Comparison of ENCODE assay signal across 8 cellular contexts in the genomic region with DNA sequence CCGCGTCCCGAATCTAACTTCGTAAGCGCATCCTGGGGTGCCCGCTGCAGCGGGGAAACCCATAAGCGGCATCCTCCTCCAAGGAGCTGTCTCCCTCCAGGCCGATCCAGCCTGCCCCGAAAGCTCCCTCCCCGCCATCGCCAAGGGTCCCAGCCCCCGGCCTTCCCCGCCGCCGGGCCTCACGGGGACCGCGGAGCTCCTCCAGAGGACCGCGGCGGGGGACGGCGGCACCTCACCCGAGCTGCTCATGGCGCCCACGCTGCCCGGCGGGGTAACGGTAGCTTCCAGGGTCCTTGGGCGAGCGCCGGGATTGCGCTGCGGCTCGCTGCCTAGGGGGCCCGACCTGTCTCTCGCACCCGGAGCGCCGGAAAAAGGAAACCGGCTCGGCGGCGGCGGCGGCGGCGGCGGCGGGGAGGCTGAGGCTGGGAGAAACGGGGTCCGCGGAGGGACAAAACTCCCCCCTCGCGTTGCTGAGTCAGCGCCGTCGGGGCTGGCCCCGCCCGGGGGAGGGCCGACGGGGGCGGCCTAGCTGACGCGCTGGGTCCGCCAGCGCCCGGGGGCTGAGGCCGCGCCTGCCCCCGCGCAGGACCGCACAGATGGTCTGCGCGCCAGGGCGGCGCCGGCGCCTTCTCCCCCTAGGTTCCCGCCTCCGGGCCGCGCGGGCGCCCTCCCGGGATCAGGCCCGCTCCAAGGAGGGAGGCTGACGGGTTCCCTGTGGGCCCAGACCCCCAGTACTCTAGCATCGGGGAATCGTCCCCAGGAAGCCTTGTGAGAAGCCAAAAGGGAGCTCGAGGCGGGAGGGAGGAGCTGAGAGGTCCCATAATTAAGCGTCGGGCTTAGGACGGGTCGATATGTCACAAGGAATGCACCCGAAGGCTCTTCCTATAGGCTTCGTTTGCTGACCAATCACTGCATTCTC. TPM values are rescaled to one million over a fixed set of nuclear protein-coding genes. Genes with fewer than 3 reads are reported as not detected.
A peak's percentile ranks its signal among the peaks of the same experiment; 100 is the strongest.
DNase-seq lines count a peak whose midpoint lies in the region; ATAC-seq and TF ChIP-seq lines count a peak whose summit lies in the region.

A gene with protein sequence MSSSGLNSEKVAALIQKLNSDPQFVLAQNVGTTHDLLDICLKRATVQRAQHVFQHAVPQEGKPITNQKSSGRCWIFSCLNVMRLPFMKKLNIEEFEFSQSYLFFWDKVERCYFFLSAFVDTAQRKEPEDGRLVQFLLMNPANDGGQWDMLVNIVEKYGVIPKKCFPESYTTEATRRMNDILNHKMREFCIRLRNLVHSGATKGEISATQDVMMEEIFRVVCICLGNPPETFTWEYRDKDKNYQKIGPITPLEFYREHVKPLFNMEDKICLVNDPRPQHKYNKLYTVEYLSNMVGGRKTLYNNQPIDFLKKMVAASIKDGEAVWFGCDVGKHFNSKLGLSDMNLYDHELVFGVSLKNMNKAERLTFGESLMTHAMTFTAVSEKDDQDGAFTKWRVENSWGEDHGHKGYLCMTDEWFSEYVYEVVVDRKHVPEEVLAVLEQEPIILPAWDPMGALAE (minus strand): TSS at position 374 of the 919 bp plus-strand sequence. CDS start 125 bp downstream, at position 249.

- in situ Hi-C loops in transverse colon (cut with MboI; ENCODE audit: low pct_ligation_motif_present in 1 of 4, low pct_unique_long_range_greater_than_20kb in 1 of 4, low sequenced_read_pairs in 3 of 4), result no loop called here

- H3K4me1 Mint-ChIP-seq in T-cell, result peaks cover 14 to 25% (median 24%) of the 10 kb centered on the region in 3 donors

- peaks cover 28% of the 10 kb centered on the region for H3K4me1 ChIP-seq in DND-41 (ENCODE audit: insufficient read depth, low read length)
- peaks cover 14% of the 10 kb centered on the region for H3K4me1 ChIP-seq in adipocyte (ENCODE audit: control insufficient read depth, insufficient read depth, low read length)
- peaks cover 0 to 23% (median 10%) of the 10 kb centered on the region in 12 donors for H3K4me1 ChIP-seq in heart left ventricle
- peaks cover 9 to 13% (median 10%) of the 10 kb centered on the region in 4 donors for H3K4me1 ChIP-seq in transverse colon

- H3K27me3 Mint-ChIP-seq in T-cell, result no peaks in the 10 kb centered on the region

- H3K9me3 Mint-ChIP-seq in T-cell, result no peaks in the 10 kb centered on the region

- H3K4me2 ChIP-seq in DND-41 (ENCODE audit: insufficient read depth, low read length), result peak within 1 kb of the TSS; percentile 96

- no peak for TF ChIP-seq CTCF in DND-41 (IDR thresholded peaks at IDR 0.05; ENCODE audit: borderline replicate concordance, extremely low read depth, low read length, poor library complexity, severe bottlenecking)
- no peak for TF ChIP-seq CTCF in heart left ventricle (IDR thresholded peaks at IDR 0.05)
- no peak for TF ChIP-seq CTCF in transverse colon (IDR thresholded peaks at IDR 0.05)

- CTCF ChIA-PET in T-cell (lab: Charles Lee), result interaction anchor here (0.6 to 4.1 kb wide), 15 partner anchors 31 to 357 kb away, joined by 3 to 38 read pairs (median 4); no protein-coding TSS in a partner anchor

- H3K9me3 ChIP-seq in DND-41 (ENCODE audit: insufficient read depth, low read length, severe bottlenecking) (no peaks in the 10 kb centered on the region), adipocyte (ENCODE audit: control insufficient read depth, low read length) (no peaks in the 10 kb centered on the region), heart left ventricle (no peaks in the 10 kb centered on the region), transverse colon (no peaks in the 10 kb centered on the region)

- H2AFZ ChIP-seq in DND-41 (ENCODE audit: low read depth, low read length), result peak within 1 kb of the TSS; percentile 93

- POLR2A ChIA-PET in T-cell (lab: Charles Lee), result interaction anchor here in 1 of 2 donors (0.6 to 1.3 kb wide), 4 partner anchors 31 to 88 kb away, joined by 3 to 6 read pairs (median 4); no protein-coding TSS in a partner anchor

- H3K4me3 Mint-ChIP-seq in T-cell, result peak within 1 kb of the TSS in 2 of 3 donors; percentile 94 to 95

- ATAC-seq in DND-41 (ENCODE audit: insufficient read depth, low read depth), result peak; percentile 87
- ATAC-seq in GM21619 (IDR thresholded peaks at IDR 0.05; ENCODE audit: unreplicated experiment), result peak; percentile 64
- peak; percentile 87 to 89 (median 88) for ATAC-seq in T-cell (replicated peaks in 1 of 4)
- ATAC-seq in heart left ventricle, result peak; percentile 86 to 99 (median 96)

- peaks cover 4% of the 10 kb centered on the region for H3K27me3 ChIP-seq in DND-41 (ENCODE audit: insufficient read depth, low read length, poor library complexity)
- H3K27me3 ChIP-seq in adipocyte (replicated peaks; ENCODE audit: control insufficient read depth, insufficient read depth, low read length), result no peaks in the 10 kb centered on the region
- no peaks in the 10 kb centered on the region for H3K27me3 ChIP-seq in heart left ventricle
- H3K27me3 ChIP-seq in transverse colon, result no peaks in the 10 kb centered on the region

- peaks cover 11% of the 10 kb centered on the region for H3K36me3 Mint-ChIP-seq in T-cell

- no peak for TF ChIP-seq EP300 in transverse colon (IDR thresholded peaks at IDR 0.05; ENCODE audit: low read depth)

- H3K9ac ChIP-seq in DND-41 (ENCODE audit: low read depth, low read length), result peak within 1 kb of the TSS; percentile 81
- H3K9ac ChIP-seq in adipocyte (ENCODE audit: low read length), result peak within 1 kb of the TSS; percentile 87

- TF ChIP-seq POLR2A in heart left ventricle (IDR thresholded peaks at IDR 0.05) (peak in 1 of 2 donors; percentile 81), transverse colon (IDR thresholded peaks at IDR 0.05) (peak; percentile 31)

- H3K36me3 ChIP-seq in DND-41 (ENCODE audit: insufficient read depth, low read length) (peaks cover 34% of the 10 kb centered on the region), adipocyte (ENCODE audit: control insufficient read depth, insufficient read depth, low read length, severe bottlenecking) (peaks cover 13% of the 10 kb centered on the region), heart left ventricle (peaks cover 0 to 32% (median 21%) of the 10 kb centered on the region in 9 donors), transverse colon (peaks cover 0 to 15% (median 8%) of the 10 kb centered on the region in 4 donors)

- peak within 1 kb of the TSS; percentile 66 to 85 for H3K27ac Mint-ChIP-seq in T-cell

- H4K20me1 ChIP-seq in DND-41 (ENCODE audit: insufficient read depth, low read length), result peaks cover 11% of the 10 kb centered on the region; the same call in 1 of the 2 replicates

- H3K79me2 ChIP-seq in DND-41 (ENCODE audit: insufficient read depth, low read length), result peaks cover 27% of the 10 kb centered on the region

- H3K4me3 ChIP-seq in DND-41 (ENCODE audit: low read depth in 1 of 2, low read length in 2 of 2) (peak within 1 kb of the TSS; percentile 92 to 97), adipocyte (ENCODE audit: low read length) (peak within 1 kb of the TSS; percentile 87), heart left ventricle (peak within 1 kb of the TSS; percentile 72 to 99 (median 90)), transverse colon (peak within 1 kb of the TSS; percentile 87 to 99 (median 94))

- peak; percentile 87 for DNase-seq in DND-41
- DNase-seq in Kasumi-1 (lab: John Stamatoyannopoulos, UW), result peak; percentile 62 to 72
- DNase-seq in T-cell, result peak; percentile 42 to 82 (median 63)
- DNase-seq in adipocyte (ENCODE audit: low read depth), result peak; percentile 93
- DNase-seq in heart left ventricle, result peak; percentile 87 to 91 (median 89)
- DNase-seq in posterior cingulate gyrus, result peak; percentile 69 to 96 (median 76)
- peak; percentile 84 for DNase-seq in transverse colon

- WGBS in heart left ventricle, 4 donors, result 1 to 2% (median 1%) methylated on average over 10 to 99 of the region's 99 CpGs
- WGBS in transverse colon (ENCODE audit: low coverage in 1 of 2), 2 donors, result 1% methylated on average over 62 of the region's 99 CpGs; no CpG with 5 or more reads in 1 of the 2 donors

- H3K27ac ChIP-seq in DND-41 (ENCODE audit: low read length) (peak within 1 kb of the TSS; percentile 62), heart left ventricle (peak within 1 kb of the TSS in 11 of 12 donors; percentile 56 to 85 (median 79)), transverse colon (peak within 1 kb of the TSS; percentile 76 to 83 (median 82))

- intact Hi-C loops in heart left ventricle (cut with DNase I), result no loop called here
- intact Hi-C loops in posterior cingulate gyrus (cut with DNase I), result loop anchor here (5.0 kb wide), 1 partner anchor 85 kb away; a partner anchor contains a TSS
- intact Hi-C loops in transverse colon (cut with DNase I; ENCODE audit: low total_unique reads), result no loop called here

RNA-seq across cellular contexts. Expression of the gene that starts here (rescaled TPM):
- total RNA-seq in T-cell, result 10 to 100 TPM; 38.8 to 60.2 (median 47.4) TPM
- total RNA-seq in heart left ventricle, result 10 to 100 TPM; 11.1 to 26.2 (median 15.4) TPM
- 10 to 100 TPM in 1 of 2 donors, 1 to 10 TPM in 1; 5.3 to 22.1 TPM for polyA plus RNA-seq in heart left ventricle
- 10 to 100 TPM; 13.5 to 32.1 (median 20.4) TPM for total RNA-seq in transverse colon

Comparison
In these comparisons a context has a peak if more than half of its experiments do, and no peak if none do; other contexts are left out.
1. Peak in every context shown above with its lines: DNase-seq, ATAC-seq, H3K4me3 ChIP-seq and H3K27ac ChIP-seq.